12 cellular contexts compared by ENCODE assay signal in genomic region chr17:63999680-64000531, GRCh38. TPM values are rescaled to one million over a fixed set of nuclear protein-coding genes. Genes with fewer than 3 reads are reported as not detected.
A peak's percentile ranks its signal among the peaks of the same experiment; 100 is the strongest.
DNase-seq lines count a peak whose midpoint lies in the region; ATAC-seq, FAIRE-seq and TF ChIP-seq lines count a peak whose summit lies in the region.
"Had no signal": no experiment of that assay in that cellular context is flagged by ENCODE, and none has a peak within 500 bp of the region (broad histone marks: within the 10 kb centered on the region; RNA-seq: fewer than 3 reads in every experiment).

No MANE protein-coding gene starts in this region.

- ATAC-seq in activated B cell treated with CpG ODN at 0.5 μM for 24 hours (ENCODE audit: low read depth): no peak
- no peak for ATAC-seq in left lobe of liver

- H4K20me1 ChIP-seq in endothelial cell of umbilical vein (replicated peaks; ENCODE audit: control insufficient read depth, extremely low read depth, insufficient read depth, low read length): no peaks in the 10 kb centered on the region

- H3K9me1 ChIP-seq in endothelial cell of umbilical vein (replicated peaks; ENCODE audit: control insufficient read depth, extremely low read depth, insufficient read depth, low read length): no peaks in the 10 kb centered on the region

- no peak overlapping the region for H3K4me3 Mint-ChIP-seq in activated B cell treated with CpG ODN at 0.5 μM for 24 hours

- no peak overlapping the region for H3K4me2 ChIP-seq in endothelial cell of umbilical vein (ENCODE audit: insufficient read depth, low read length)

- CTCF ChIA-PET in activated B cell treated with CpG ODN at 0.5 μM for 24 hours (lab: Charles Lee): interaction anchor here (0.9 kb wide), 1 partner anchor 9 kb away, joined by 3 read pairs; no protein-coding TSS in a partner anchor
- CTCF ChIA-PET in endothelial cell of umbilical vein (lab: Charles Lee): interaction anchor here (0.7 to 6.6 kb wide), 6 partner anchors 9 to 134 kb away, joined by 3 to 113 read pairs (median 19); partner anchors contain the start of gene ICAM2

- peaks cover 23% of the 10 kb centered on the region in 2 experiments for H3K36me3 ChIP-seq in endothelial cell of umbilical vein (ENCODE audit: control insufficient read depth in 2 of 2, extremely low read depth in 1 of 2, insufficient read depth in 2 of 2, low read length in 2 of 2)
- no peaks in the 10 kb centered on the region for H3K36me3 ChIP-seq in sigmoid colon
- H3K36me3 ChIP-seq: ovary had no signal

- peaks cover 22% of the 10 kb centered on the region for H3K79me2 ChIP-seq in endothelial cell of umbilical vein (ENCODE audit: control insufficient read depth, insufficient read depth, low read length)

- H3K27me3 ChIP-seq in endothelial cell of umbilical vein (ENCODE audit: control insufficient read depth in 2 of 2, insufficient read depth in 2 of 2, low read length in 2 of 2) (no peaks in the 10 kb centered on the region), sigmoid colon (peaks cover 14 to 40% (median 32%) of the 10 kb centered on the region in 3 donors)
- H3K27me3 ChIP-seq: ovary had no signal

- H3K9ac ChIP-seq in endothelial cell of umbilical vein (replicated peaks; ENCODE audit: extremely low read depth, insufficient read depth, low read length): no peak overlapping the region

- peaks cover 57% of the 10 kb centered on the region for H3K4me1 ChIP-seq in endothelial cell of umbilical vein (ENCODE audit: control insufficient read depth, extremely low read depth, insufficient read depth, low read length)
- peaks cover 0 to 17% (median 16%) of the 10 kb centered on the region in 4 donors for H3K4me1 ChIP-seq in sigmoid colon

- H3K4me3 ChIP-seq in endothelial cell of umbilical vein (replicated peaks in 1 of 3; ENCODE audit: insufficient read depth in 1 of 3, low read depth in 1 of 3, low read length in 3 of 3): no peak overlapping the region
- no peak overlapping the region for H3K4me3 ChIP-seq in sigmoid colon
- H3K4me3 ChIP-seq: ovary had no signal

- peaks cover 4% of the 10 kb centered on the region for H3K27me3 Mint-ChIP-seq in activated B cell treated with CpG ODN at 0.5 μM for 24 hours

- H3K9me3 ChIP-seq in endothelial cell of umbilical vein (replicated peaks; ENCODE audit: control insufficient read depth, insufficient read depth, low read length) (no peaks in the 10 kb centered on the region), sigmoid colon (no peaks in the 10 kb centered on the region)
- H3K9me3 ChIP-seq: ovary had no signal

- POLR2A ChIA-PET in activated B cell treated with CpG ODN at 0.5 μM for 24 hours (lab: Charles Lee): interaction anchor here (1.1 kb wide), 1 partner anchor 20 kb away, joined by 5 read pairs; the partner anchor contains the start of gene ICAM2
- POLR2A ChIA-PET in endothelial cell of umbilical vein (lab: Charles Lee): interaction anchor here (0.7 to 2.7 kb wide), 9 partner anchors 17 to 146 kb away, joined by 3 to 12 read pairs (median 5); partner anchors contain the start of gene ICAM2

- WGBS in sigmoid colon, 2 donors: 73 to 87% methylated on average over 25 of the region's 25 CpGs

- H3K9me3 Mint-ChIP-seq in activated B cell treated with CpG ODN at 0.5 μM for 24 hours: no peaks in the 10 kb centered on the region

- TF ChIP-seq POLR2A in endothelial cell of umbilical vein (IDR thresholded peaks at IDR 0.05; ENCODE audit: low read depth, low read length): peak; percentile 98
- TF ChIP-seq POLR2A in sigmoid colon (IDR thresholded peaks at IDR 0.05): no peak

- H3K27ac ChIP-seq in endothelial cell of umbilical vein (ENCODE audit: insufficient read depth, low read depth, low read length) (no peak overlapping the region), sigmoid colon (no peak overlapping the region)
- H3K27ac ChIP-seq: ovary had no signal

- no peak for TF ChIP-seq EP300 in sigmoid colon (IDR thresholded peaks at IDR 0.05)

- TF ChIP-seq CTCF in activated B cell treated with CpG ODN at 0.5 μM for 24 hours (IDR thresholded peaks at IDR 0.05) (no peak), endothelial cell of umbilical vein (IDR thresholded peaks at IDR 0.05; ENCODE audit: extremely low read depth in 1 of 2, insufficient read depth in 1 of 2, low read depth in 1 of 2, low read length in 2 of 2) (no peak), sigmoid colon (IDR thresholded peaks at IDR 0.05) (no peak)

- FAIRE-seq in endothelial cell of umbilical vein (lab: Jason Lieb, UNC): peak; percentile 75
- FAIRE-seq: keratinocyte had no signal

- intact Hi-C loops in activated B cell treated with CpG ODN at 0.5 μM for 24 hours (cut with micrococcal nuclease) (loop anchor here (2.0 kb wide), 1 partner anchor 21 kb away; the partner anchor contains the start of gene ICAM2), endothelial cell of umbilical vein (cut with micrococcal nuclease) (no loop called here), sigmoid colon (cut with DNase I) (no loop called here)

- dilution Hi-C loops in endothelial cell of umbilical vein (cut with MboI; ENCODE audit: extremely low pct_ligation_motif_present, low sequenced_read_pairs): no loop called here

- no TSS peak for BruUV-seq in endothelial cell of umbilical vein (replicated peaks; lab: Mats Ljungman, UMichigan)

- peak; percentile 23 for DNase-seq in activated T-cell treated with anti-CD3 and anti-CD28 coated beads, Interleukin-2, amount 50 U/mL, for 1 hour
- no peak for DNase-seq in activated T-cell treated with anti-CD3 and anti-CD28 coated beads, Interleukin-2, amount 50 U/mL, for 48 hours
- DNase-seq in activated B cell treated with CpG ODN at 0.5 μM for 24 hours: peak; percentile 12
- DNase-seq in endothelial cell of umbilical vein (ENCODE audit: low read depth, low spot score): no peak
- DNase-seq in sigmoid colon: peak; percentile 58
- DNase-seq in germinal center (ENCODE audit: low spot score): no peak
- no peak for DNase-seq in stimulated activated CD4-positive, alpha-beta T cell treated with anti-CD3 and anti-CD28 coated beads, Interleukin-4, amount 100 ng/mL, for 1 hour
- DNase-seq in left lobe of liver (ENCODE audit: low spot score): no peak
- DNase-seq: cortex of kidney, NCI-H2227 treated with DMSO at 0.1 percent for 48 hours, ovary had no signal

- H3K27ac Mint-ChIP-seq in activated B cell treated with CpG ODN at 0.5 μM for 24 hours: no peak overlapping the region

- peaks cover 23% of the 10 kb centered on the region for H3K4me1 Mint-ChIP-seq in activated B cell treated with CpG ODN at 0.5 μM for 24 hours

- peaks cover 21% of the 10 kb centered on the region for H3K36me3 Mint-ChIP-seq in activated B cell treated with CpG ODN at 0.5 μM for 24 hours (ENCODE audit: low read depth)

- no peak overlapping the region for H2AFZ ChIP-seq in endothelial cell of umbilical vein (ENCODE audit: low read depth, low read length)

TF ChIP-seq in endothelial cell of umbilical vein, 7 proteins besides CTCF, POLR2A, EP300 and RAD21:
- no peak for TF ChIP-seq GATA2 (IDR thresholded peaks at IDR 0.05; ENCODE audit: insufficient read depth, insufficient read length, low read depth, low read length)
- no peak for TF ChIP-seq EZH2 (IDR thresholded peaks at IDR 0.05; ENCODE audit: borderline replicate concordance, low read depth, low read length, severe bottlenecking)
- TF ChIP-seq POLR2AphosphoS5 (IDR thresholded peaks at IDR 0.05; ENCODE audit: insufficient read depth, low read depth, low read length): peak; percentile 76
TF ChIP-seq in endothelial cell of umbilical vein: peak in this region for 1.

RNA-seq across cellular contexts. Expression of gene PRR29, which starts 1.8 kb away (rescaled TPM):
- not detected in 2 replicates for total RNA-seq in activated B cell treated with CpG ODN at 0.5 μM for 24 hours
- 0.78 and 1.2 TPM in 2 replicates for total RNA-seq in endothelial cell of umbilical vein
- 0.39 and 0.60 TPM in 2 replicates for polyA plus RNA-seq in endothelial cell of umbilical vein
- polyA plus RNA-seq in endothelial cell of umbilical vein (2011; cell fraction: cytosol; rRNA removed): 0.22 and 0.25 TPM in 2 replicates
- 1.1 TPM in 2 replicates for polyA plus RNA-seq in endothelial cell of umbilical vein (2011; cell fraction: nucleus; rRNA removed)
- 27.6 and 50.2 TPM in 2 replicates for polyA plus RNA-seq in endothelial cell of umbilical vein (2012)
- polyA minus RNA-seq in endothelial cell of umbilical vein: 0.40 and 0.46 TPM in 2 replicates
- not detected for polyA minus RNA-seq in endothelial cell of umbilical vein (2011; cell fraction: cytosol; rRNA and poly(A)+ RNA removed)
- polyA minus RNA-seq in endothelial cell of umbilical vein (2011; cell fraction: nucleus; rRNA and poly(A)+ RNA removed): 0.53 and 0.77 TPM in 2 replicates
- total RNA-seq in sigmoid colon: not detected
- under 1 TPM in 2 of 3 donors, not detected in 1; 0.22 to 0.60 TPM for polyA plus RNA-seq in sigmoid colon
- 0.18 TPM for total RNA-seq in left lobe of liver

RNA-seq across cellular contexts. Expression of gene ICAM2, which starts 20.5 kb away (rescaled TPM):
- total RNA-seq in activated B cell treated with CpG ODN at 0.5 μM for 24 hours: 44.5 and 44.7 TPM in 2 replicates
- 514 and 586 TPM in 2 replicates for total RNA-seq in endothelial cell of umbilical vein
- polyA plus RNA-seq in endothelial cell of umbilical vein: 2,377 and 2,759 TPM in 2 replicates
- polyA plus RNA-seq in endothelial cell of umbilical vein (2011; cell fraction: cytosol; rRNA removed): 1,397 and 1,487 TPM in 2 replicates
- polyA plus RNA-seq in endothelial cell of umbilical vein (2011; cell fraction: nucleus; rRNA removed): 644 and 716 TPM in 2 replicates
- 616 and 790 TPM in 2 replicates for polyA plus RNA-seq in endothelial cell of umbilical vein (2012)
- 1,340 and 1,357 TPM in 2 replicates for polyA minus RNA-seq in endothelial cell of umbilical vein
- not detected for polyA minus RNA-seq in endothelial cell of umbilical vein (2011; cell fraction: cytosol; rRNA and poly(A)+ RNA removed)
- polyA minus RNA-seq in endothelial cell of umbilical vein (2011; cell fraction: nucleus; rRNA and poly(A)+ RNA removed): 203 and 216 TPM in 2 replicates
- 10 to 100 TPM; 27.4 to 59.5 (median 29.9) TPM for total RNA-seq in sigmoid colon
- 10 to 100 TPM in 1 of 3 donors, 1 to 10 TPM in 2; 6.0 to 31.7 (median 7.4) TPM for polyA plus RNA-seq in sigmoid colon
- total RNA-seq in left lobe of liver: 5.3 TPM

RNA-seq across cellular contexts. Expression of gene SCN4A, which starts 27.2 kb away (rescaled TPM):
- total RNA-seq in activated B cell treated with CpG ODN at 0.5 μM for 24 hours (0.49 and 0.78 TPM in 2 replicates), endothelial cell of umbilical vein (0.40 TPM in 1 of 2 replicates, not detected in the other), sigmoid colon (1 to 10 TPM in 2 of 4 donors, under 1 TPM in 2; 0.68 to 4.2 (median 1.0) TPM), left lobe of liver (0.10 TPM)
- polyA plus RNA-seq in endothelial cell of umbilical vein (0.01 and 0.02 TPM in 2 replicates), sigmoid colon (under 1 TPM in 2 of 3 donors, not detected in 1; 0.23 to 0.52 TPM)
- 0.06 and 0.11 TPM in 2 replicates for polyA plus RNA-seq in endothelial cell of umbilical vein (2011; cell fraction: cytosol; rRNA removed)
- polyA plus RNA-seq in endothelial cell of umbilical vein (2011; cell fraction: nucleus; rRNA removed): 0.08 and 0.20 TPM in 2 replicates
- polyA plus RNA-seq in endothelial cell of umbilical vein (2012): 0.04 and 0.13 TPM in 2 replicates
- 0.07 TPM in 1 of 2 replicates, not detected in the other for polyA minus RNA-seq in endothelial cell of umbilical vein
- polyA minus RNA-seq in endothelial cell of umbilical vein (2011; cell fraction: cytosol; rRNA and poly(A)+ RNA removed): 0.51 TPM
- polyA minus RNA-seq in endothelial cell of umbilical vein (2011; cell fraction: nucleus; rRNA and poly(A)+ RNA removed): 0.10 TPM in 1 of 2 replicates, not detected in the other
- polyA plus RNA-seq: keratinocyte had no signal

Comparison
In these comparisons a context has a peak if more than half of its experiments do, and no peak if none do; other contexts are left out.
1. DNase-seq: peak in activated T-cell treated with anti-CD3 and anti-CD28 coated beads, Interleukin-2, amount 50 U/mL, for 1 hour (single experiment), activated B cell treated with CpG ODN at 0.5 μM for 24 hours (single experiment) and sigmoid colon (single experiment); none in activated T-cell treated with anti-CD3 and anti-CD28 coated beads, Interleukin-2, amount 50 U/mL, for 48 hours (0 of 2), endothelial cell of umbilical vein (single experiment), germinal center (single experiment), stimulated activated CD4-positive, alpha-beta T cell treated with anti-CD3 and anti-CD28 coated beads, Interleukin-4, amount 100 ng/mL, for 1 hour (single experiment) and left lobe of liver (single experiment).